2 cellular contexts compared by ENCODE assay signal in genomic region chr22:28953399-28953798, GRCh38.
TF ChIP-seq lines count a peak whose summit lies in the region.

No MANE protein-coding gene starts in this region.

TF ChIP-seq in SK-N-SH, 30 proteins besides CTCF, POLR2A, EP300 and RAD21 (continued from another document):
- TF ChIP-seq MAX (IDR thresholded peaks at IDR 0.05; ENCODE audit: low read depth) (no peak), PBX3 (IDR thresholded peaks at IDR 0.05) (no peak), YY1 (IDR thresholded peaks at IDR 0.05; ENCODE audit: low read depth) (no peak), NFIC (IDR thresholded peaks at IDR 0.05; ENCODE audit: borderline replicate concordance) (no peak), EZH2phosphoT487 (IDR thresholded peaks at IDR 0.05; ENCODE audit: borderline replicate concordance, low read depth) (no peak), GABPA (IDR thresholded peaks at IDR 0.05; ENCODE audit: low read depth) (no peak), CHD2 (IDR thresholded peaks at IDR 0.05; ENCODE audit: low read length, partially characterized antibody) (no peak), JUND (IDR thresholded peaks at IDR 0.05) (no peak), MEF2A (IDR thresholded peaks at IDR 0.05; ENCODE audit: borderline replicate concordance, low read depth) (no peak), NRF1 (IDR thresholded peaks at IDR 0.05; ENCODE audit: low read depth, low read length) (no peak), FOXM1 (IDR thresholded peaks at IDR 0.05; ENCODE audit: low read depth) (no peak), TEAD4 (IDR thresholded peaks at IDR 0.05; ENCODE audit: borderline replicate concordance, insufficient read depth) (no peak), REST (IDR thresholded peaks at IDR 0.05; ENCODE audit: low read depth, low read length) (no peak), USF2 (IDR thresholded peaks at IDR 0.05; ENCODE audit: borderline replicate concordance, low read depth, low read length) (no peak), GATA2 (CRISPR knock-in tag; IDR thresholded peaks at IDR 0.05) (no peak)
- TF ChIP-seq, protein P1, sequence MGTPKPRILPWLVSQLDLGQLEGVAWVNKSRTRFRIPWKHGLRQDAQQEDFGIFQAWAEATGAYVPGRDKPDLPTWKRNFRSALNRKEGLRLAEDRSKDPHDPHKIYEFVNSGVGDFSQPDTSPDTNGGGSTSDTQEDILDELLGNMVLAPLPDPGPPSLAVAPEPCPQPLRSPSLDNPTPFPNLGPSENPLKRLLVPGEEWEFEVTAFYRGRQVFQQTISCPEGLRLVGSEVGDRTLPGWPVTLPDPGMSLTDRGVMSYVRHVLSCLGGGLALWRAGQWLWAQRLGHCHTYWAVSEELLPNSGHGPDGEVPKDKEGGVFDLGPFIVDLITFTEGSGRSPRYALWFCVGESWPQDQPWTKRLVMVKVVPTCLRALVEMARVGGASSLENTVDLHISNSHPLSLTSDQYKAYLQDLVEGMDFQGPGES (IDR thresholded peaks at IDR 0.05; ENCODE audit: low read depth, low read length), result no peak
- TF ChIP-seq, protein P2, sequence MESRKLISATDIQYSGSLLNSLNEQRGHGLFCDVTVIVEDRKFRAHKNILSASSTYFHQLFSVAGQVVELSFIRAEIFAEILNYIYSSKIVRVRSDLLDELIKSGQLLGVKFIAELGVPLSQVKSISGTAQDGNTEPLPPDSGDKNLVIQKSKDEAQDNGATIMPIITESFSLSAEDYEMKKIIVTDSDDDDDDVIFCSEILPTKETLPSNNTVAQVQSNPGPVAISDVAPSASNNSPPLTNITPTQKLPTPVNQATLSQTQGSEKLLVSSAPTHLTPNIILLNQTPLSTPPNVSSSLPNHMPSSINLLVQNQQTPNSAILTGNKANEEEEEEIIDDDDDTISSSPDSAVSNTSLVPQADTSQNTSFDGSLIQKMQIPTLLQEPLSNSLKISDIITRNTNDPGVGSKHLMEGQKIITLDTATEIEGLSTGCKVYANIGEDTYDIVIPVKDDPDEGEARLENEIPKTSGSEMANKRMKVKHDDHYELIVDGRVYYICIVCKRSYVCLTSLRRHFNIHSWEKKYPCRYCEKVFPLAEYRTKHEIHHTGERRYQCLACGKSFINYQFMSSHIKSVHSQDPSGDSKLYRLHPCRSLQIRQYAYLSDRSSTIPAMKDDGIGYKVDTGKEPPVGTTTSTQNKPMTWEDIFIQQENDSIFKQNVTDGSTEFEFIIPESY (IDR thresholded peaks at IDR 0.05; ENCODE audit: borderline replicate concordance, low read depth), result no peak

TF ChIP-seq in SK-N-SH treated with all-trans-retinoic acid at 6 μM for 48 hours, 23 proteins besides CTCF, POLR2A, EP300 and RAD21 (continued from another document):
- TF ChIP-seq TSHZ2 (CRISPR knock-in tag; IDR thresholded peaks at IDR 0.05), result no peak
- no peak for TF ChIP-seq TOX (CRISPR knock-in tag; IDR thresholded peaks at IDR 0.05; ENCODE audit: borderline replicate concordance)
- TF ChIP-seq PATZ1 (CRISPR knock-in tag; IDR thresholded peaks at IDR 0.05; ENCODE audit: borderline replicate concordance), result no peak
- no peak for TF ChIP-seq BACH2 (CRISPR knock-in tag; IDR thresholded peaks at IDR 0.05; ENCODE audit: borderline replicate concordance)
- no peak for TF ChIP-seq PPARA (CRISPR knock-in tag; IDR thresholded peaks at IDR 0.05; ENCODE audit: borderline replicate concordance)
- no peak for TF ChIP-seq ARNTL (CRISPR knock-in tag; IDR thresholded peaks at IDR 0.05; ENCODE audit: borderline replicate concordance, low read depth)
- TF ChIP-seq ZC3H10 (CRISPR knock-in tag; IDR thresholded peaks at IDR 0.05), result no peak
- TF ChIP-seq CSDC2 (CRISPR knock-in tag; IDR thresholded peaks at IDR 0.05), result no peak
- TF ChIP-seq, protein P3, sequence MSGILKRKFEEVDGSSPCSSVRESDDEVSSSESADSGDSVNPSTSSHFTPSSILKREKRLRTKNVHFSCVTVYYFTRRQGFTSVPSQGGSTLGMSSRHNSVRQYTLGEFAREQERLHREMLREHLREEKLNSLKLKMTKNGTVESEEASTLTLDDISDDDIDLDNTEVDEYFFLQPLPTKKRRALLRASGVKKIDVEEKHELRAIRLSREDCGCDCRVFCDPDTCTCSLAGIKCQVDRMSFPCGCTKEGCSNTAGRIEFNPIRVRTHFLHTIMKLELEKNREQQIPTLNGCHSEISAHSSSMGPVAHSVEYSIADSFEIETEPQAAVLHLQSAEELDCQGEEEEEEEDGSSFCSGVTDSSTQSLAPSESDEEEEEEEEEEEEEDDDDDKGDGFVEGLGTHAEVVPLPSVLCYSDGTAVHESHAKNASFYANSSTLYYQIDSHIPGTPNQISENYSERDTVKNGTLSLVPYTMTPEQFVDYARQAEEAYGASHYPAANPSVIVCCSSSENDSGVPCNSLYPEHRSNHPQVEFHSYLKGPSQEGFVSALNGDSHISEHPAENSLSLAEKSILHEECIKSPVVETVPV (CRISPR knock-in tag; IDR thresholded peaks at IDR 0.05), result no peak
- no peak for TF ChIP-seq ZNF70 (CRISPR knock-in tag; IDR thresholded peaks at IDR 0.05)
- TF ChIP-seq, protein P4, sequence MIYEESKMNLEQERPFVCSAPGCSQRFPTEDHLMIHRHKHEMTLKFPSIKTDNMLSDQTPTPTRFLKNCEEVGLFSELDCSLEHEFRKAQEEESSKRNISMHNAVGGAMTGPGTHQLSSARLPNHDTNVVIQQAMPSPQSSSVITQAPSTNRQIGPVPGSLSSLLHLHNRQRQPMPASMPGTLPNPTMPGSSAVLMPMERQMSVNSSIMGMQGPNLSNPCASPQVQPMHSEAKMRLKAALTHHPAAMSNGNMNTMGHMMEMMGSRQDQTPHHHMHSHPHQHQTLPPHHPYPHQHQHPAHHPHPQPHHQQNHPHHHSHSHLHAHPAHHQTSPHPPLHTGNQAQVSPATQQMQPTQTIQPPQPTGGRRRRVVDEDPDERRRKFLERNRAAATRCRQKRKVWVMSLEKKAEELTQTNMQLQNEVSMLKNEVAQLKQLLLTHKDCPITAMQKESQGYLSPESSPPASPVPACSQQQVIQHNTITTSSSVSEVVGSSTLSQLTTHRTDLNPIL (CRISPR knock-in tag; IDR thresholded peaks at IDR 0.05; ENCODE audit: low read depth), result no peak
- no peak for TF ChIP-seq ZNF565 (CRISPR knock-in tag; conservative IDR thresholded peaks at IDR 0.05; ENCODE audit: low read depth)
- TF ChIP-seq ESRRG (CRISPR knock-in tag; IDR thresholded peaks at IDR 0.05), result no peak
TF ChIP-seq in SK-N-SH treated with all-trans-retinoic acid at 6 μM for 48 hours: peak in this region for 0.
